ENCODE assay signal across 15 cellular contexts in genomic region chr16:27232875-27233605, GRCh38. TPM values are rescaled to one million over a fixed set of nuclear protein-coding genes. Genes with fewer than 3 reads are reported as not detected.
DNase-seq lines count a peak whose midpoint lies in the region; ATAC-seq and TF ChIP-seq lines count a peak whose summit lies in the region.
"Had no signal": no experiment of that assay in that cellular context is flagged by ENCODE, and none has a peak within 500 bp of the region (broad histone marks: within the 10 kb centered on the region; RNA-seq: fewer than 3 reads in every experiment).

No MANE protein-coding gene starts in this region.

- intact Hi-C loops in natural killer cell (cut with micrococcal nuclease) = no loop called here

- H3K4me1 Mint-ChIP-seq in T-helper 1 cell treated with Interleukin-12 subunit alpha and Interleukin-12 subunit beta and Interleukin-4 antibody, amounts not matched to agents 30 μg/mL and 1 μg/mL, for 36 hours (ENCODE audit: low read depth) = peaks cover 70% of the 10 kb centered on the region
- H3K4me1 Mint-ChIP-seq in activated naive CD8-positive, alpha-beta T cell (ENCODE audit: low read depth) = peaks cover 83% of the 10 kb centered on the region
- H3K4me1 Mint-ChIP-seq in natural killer cell = peaks cover 61 to 63% of the 10 kb centered on the region in 2 donors

- no peaks in the 10 kb centered on the region for H4K20me1 ChIP-seq in KMS-11 (ENCODE audit: insufficient read depth)

- ATAC-seq in natural killer cell = no peak
- ATAC-seq: K562, Right ventricle myocardium inferior had no signal

- no peaks in the 10 kb centered on the region for H3K27me3 Mint-ChIP-seq in T-helper 1 cell treated with Interleukin-12 subunit alpha and Interleukin-12 subunit beta and Interleukin-4 antibody, amounts not matched to agents 30 μg/mL and 1 μg/mL, for 36 hours (ENCODE audit: low read depth)
- no peaks in the 10 kb centered on the region for H3K27me3 Mint-ChIP-seq in activated naive CD8-positive, alpha-beta T cell
- H3K27me3 Mint-ChIP-seq in natural killer cell (ENCODE audit: low read depth in 2 of 2) = no peaks in the 10 kb centered on the region
- H3K27me3 Mint-ChIP-seq: type B pancreatic cell had no signal

- peak overlapping the region; percentile 47 for H2AFZ ChIP-seq in KMS-11 (ENCODE audit: low read depth)

- H3K27ac Mint-ChIP-seq in T-helper 1 cell treated with Interleukin-12 subunit alpha and Interleukin-12 subunit beta and Interleukin-4 antibody, amounts not matched to agents 30 μg/mL and 1 μg/mL, for 36 hours = peak overlapping the region; percentile 89
- peak overlapping the region; percentile 100 for H3K27ac Mint-ChIP-seq in activated naive CD8-positive, alpha-beta T cell
- H3K27ac Mint-ChIP-seq in natural killer cell = peak overlapping the region; percentile 92 to 100
- H3K27ac Mint-ChIP-seq: type B pancreatic cell had no signal

- H3K79me2 ChIP-seq in KMS-11 (ENCODE audit: insufficient read depth, low read depth) = no peaks in the 10 kb centered on the region

- no peaks in the 10 kb centered on the region for H3K27me3 ChIP-seq in KMS-11 (ENCODE audit: insufficient read depth, low read depth)

- H3K4me1 ChIP-seq in KMS-11 (ENCODE audit: low read depth, poor library complexity, severe bottlenecking) = peaks cover 76% of the 10 kb centered on the region

- H3K4me3 Mint-ChIP-seq in T-helper 1 cell treated with Interleukin-12 subunit alpha and Interleukin-12 subunit beta and Interleukin-4 antibody, amounts not matched to agents 30 μg/mL and 1 μg/mL, for 36 hours = peak overlapping the region; percentile 55
- peak overlapping the region; percentile 83 for H3K4me3 Mint-ChIP-seq in activated naive CD8-positive, alpha-beta T cell
- no peak overlapping the region for H3K4me3 Mint-ChIP-seq in natural killer cell
- H3K4me3 Mint-ChIP-seq: type B pancreatic cell had no signal

- peak overlapping the region; percentile 94 for H3K27ac ChIP-seq in KMS-11
- H3K27ac ChIP-seq: 22Rv1, left ventricle myocardium inferior had no signal

- H3K4me2 ChIP-seq in KMS-11 = peak overlapping the region; percentile 97

- TF ChIP-seq CTCF in KMS-11 (conservative IDR thresholded peaks at IDR 0.05; ENCODE audit: low read depth, low read length) (no peak), natural killer cell (IDR thresholded peaks at IDR 0.05) (no peak)

- peaks cover 40% of the 10 kb centered on the region for H3K36me3 Mint-ChIP-seq in T-helper 1 cell treated with Interleukin-12 subunit alpha and Interleukin-12 subunit beta and Interleukin-4 antibody, amounts not matched to agents 30 μg/mL and 1 μg/mL, for 36 hours (ENCODE audit: low read depth)
- H3K36me3 Mint-ChIP-seq in activated naive CD8-positive, alpha-beta T cell = peaks cover 14% of the 10 kb centered on the region
- H3K36me3 Mint-ChIP-seq in natural killer cell = no peaks in the 10 kb centered on the region
- H3K36me3 Mint-ChIP-seq: type B pancreatic cell had no signal

- H3K36me3 ChIP-seq in KMS-11 (ENCODE audit: insufficient read depth) = no peaks in the 10 kb centered on the region

- DNase-seq in T-helper 1 cell = no peak
- DNase-seq in natural killer cell = no peak
- no peak for DNase-seq in SKM-1 treated with dmso at 0.1 percent for 144 hours (lab: John Stamatoyannopoulos, UW; ENCODE audit: unreplicated experiment)
- DNase-seq in COLO829 (ENCODE audit: low spot score) = no peak
- no peak for DNase-seq in hepatic stellate cell (ENCODE audit: low spot score)
- DNase-seq: left ventricle myocardium inferior, NCI-H1694, NCI-H526 treated with DMSO at 0.1 percent for 48 hours had no signal

- H3K4me3 ChIP-seq in KMS-11 (IDR thresholded peaks at IDR 0.05; ENCODE audit: insufficient read depth, low read depth, low read length) = no peak overlapping the region
- H3K4me3 ChIP-seq: K562, left ventricle myocardium inferior had no signal

- H3K9me3 Mint-ChIP-seq in T-helper 1 cell treated with Interleukin-12 subunit alpha and Interleukin-12 subunit beta and Interleukin-4 antibody, amounts not matched to agents 30 μg/mL and 1 μg/mL, for 36 hours = no peaks in the 10 kb centered on the region
- H3K9me3 Mint-ChIP-seq in activated naive CD8-positive, alpha-beta T cell (ENCODE audit: low read depth) = no peaks in the 10 kb centered on the region
- no peaks in the 10 kb centered on the region for H3K9me3 Mint-ChIP-seq in natural killer cell
- H3K9me3 Mint-ChIP-seq: type B pancreatic cell had no signal

- peak overlapping the region; percentile 57 for H3K9ac ChIP-seq in KMS-11

RNA-seq across cellular contexts. Expression of gene KDM8, which starts 29.7 kb away (rescaled TPM):
- total RNA-seq in natural killer cell = 10 to 100 TPM; 11.4 to 17.9 (median 17.8) TPM

RNA-seq across cellular contexts. Expression of gene NSMCE1, which starts 35.5 kb away (rescaled TPM):
- 10 to 100 TPM; 29.4 to 42.7 (median 37.7) TPM for total RNA-seq in natural killer cell
